ENCODE assay signal across 8 cellular contexts in genomic region chr6:30769088-30769852, GRCh38. TPM values are rescaled to one million over a fixed set of nuclear protein-coding genes. Genes with fewer than 3 reads are reported as not detected.
DNase-seq lines count a peak whose midpoint lies in the region; ATAC-seq and TF ChIP-seq lines count a peak whose summit lies in the region.

No MANE protein-coding gene starts in this region.

- H3K4me2 ChIP-seq in mesenchymal stem cell (ENCODE audit: low read length, poor library complexity, severe bottlenecking), result peak overlapping the region; percentile 6

- peak overlapping the region; percentile 18 for H2AFZ ChIP-seq in mesenchymal stem cell (ENCODE audit: low read depth, low read length)

- H3K18ac ChIP-seq in mesenchymal stem cell (ENCODE audit: low read depth in 1 of 2, low read length in 2 of 2), result peak overlapping the region; percentile 85 to 99

- peak overlapping the region; percentile 50 for H3K4me3 Mint-ChIP-seq in activated CD4-positive, alpha-beta T cell treated with anti-CD3 and anti-CD28 coated beads, Interleukin-2, amount 10 ng/mL, durations not matched to agents 7 days and 5 days

- no peaks in the 10 kb centered on the region for H3K36me3 ChIP-seq in mesenchymal stem cell (ENCODE audit: control insufficient read depth in 1 of 2, insufficient read depth in 2 of 2, low read depth in 1 of 2, low read length in 2 of 2)

- peaks cover 3% of the 10 kb centered on the region for H3K9me3 Mint-ChIP-seq in activated CD4-positive, alpha-beta T cell treated with anti-CD3 and anti-CD28 coated beads, Interleukin-2, amount 10 ng/mL, durations not matched to agents 7 days and 5 days

- no peaks in the 10 kb centered on the region for H3K9me3 ChIP-seq in AG04450 (ENCODE audit: control insufficient read depth, insufficient read depth, low read length)
- no peaks in the 10 kb centered on the region for H3K9me3 ChIP-seq in mesenchymal stem cell (ENCODE audit: control insufficient read depth, low read length)

- H3K4ac ChIP-seq in mesenchymal stem cell (ENCODE audit: low read depth in 1 of 2, low read length in 2 of 2), result peak overlapping the region; percentile 84 to 95

- H3K27ac ChIP-seq in AG04450 (ENCODE audit: low read depth, low read length), result peak overlapping the region; percentile 100
- H3K27ac ChIP-seq in mesenchymal stem cell (ENCODE audit: low read length, poor library complexity, severe bottlenecking), result peak overlapping the region; percentile 100

- H3K4me3 ChIP-seq in AG04450 (ENCODE audit: low read depth, low read length) (peak overlapping the region; percentile 49), mesenchymal stem cell (ENCODE audit: insufficient read depth in 1 of 2, low read depth in 1 of 2, low read length in 2 of 2) (peak overlapping the region in 1 of 2 experiments; percentile 36)
- H3K4me3 ChIP-seq in Jurkat, Clone E6-1 (ENCODE audit: low read length), result peak overlapping the region; percentile 23

- TF ChIP-seq CTCF in AG04450 (IDR thresholded peaks at IDR 0.05; ENCODE audit: low read depth, low read length), result no peak

- H3K27me3 Mint-ChIP-seq in activated CD4-positive, alpha-beta T cell treated with anti-CD3 and anti-CD28 coated beads, Interleukin-2, amount 10 ng/mL, durations not matched to agents 7 days and 5 days, result no peaks in the 10 kb centered on the region

- no peak overlapping the region for H3K23ac ChIP-seq in mesenchymal stem cell (ENCODE audit: low read length in 2 of 2)

- peak overlapping the region; percentile 75 for H2BK15ac ChIP-seq in mesenchymal stem cell (ENCODE audit: low read depth, poor library complexity, severe bottlenecking)

- CTCF ChIA-PET in AG04450 (lab: Charles Lee), result interaction anchor here (0.8 to 1.7 kb wide), 6 partner anchors 17 to 318 kb away, joined by 3 to 7 read pairs (median 4); partner anchors contain the start of gene DHX16
- CTCF ChIA-PET in activated CD4-positive, alpha-beta T cell treated with anti-CD3 and anti-CD28 coated beads, Interleukin-2, amount 10 ng/mL, durations not matched to agents 7 days and 5 days (lab: Charles Lee), result interaction anchor here (0.6 to 2.4 kb wide), 10 partner anchors 10 to 137 kb away, joined by 3 to 10 read pairs (median 4); partner anchors contain the start of genes DHX16 and FLOT1

- DNase-seq in AG04450 (ENCODE audit: low read depth, low spot score) (peak; percentile 86), dermis blood vessel endothelial cell (peak; percentile 96), mesenchymal stem cell (peak; percentile 97), NCI-H1694 (lab: John Stamatoyannopoulos, UW) (no peak)
- DNase-seq in Jurkat, Clone E6-1 (ENCODE audit: low read depth, low spot score), result peak; percentile 83
- peak; percentile 79 for DNase-seq in activated CD4-positive, alpha-beta T cell treated with anti-CD3 and anti-CD28 coated beads, Interleukin-2, amount 10 ng/mL, durations not matched to agents 7 days and 5 days
- peak; percentile 74 to 83 for DNase-seq in stimulated activated CD8-positive, alpha-beta memory T cell treated with anti-CD3 and anti-CD28 coated beads, Interleukin-15, amount 100 ng/mL, for 4 hours (ENCODE audit: low read depth in 2 of 2)

- H2BK12ac ChIP-seq in mesenchymal stem cell (ENCODE audit: low read length in 2 of 2), result peak overlapping the region; percentile 91 to 100

- peak overlapping the region; percentile 76 for H3K27ac Mint-ChIP-seq in activated CD4-positive, alpha-beta T cell treated with anti-CD3 and anti-CD28 coated beads, Interleukin-2, amount 10 ng/mL, durations not matched to agents 7 days and 5 days

- no peak for ATAC-seq in GM18870 (IDR thresholded peaks at IDR 0.05; ENCODE audit: unreplicated experiment)

- peak overlapping the region; percentile 97 for H4K8ac ChIP-seq in mesenchymal stem cell (ENCODE audit: low read length)

- H2BK5ac ChIP-seq in mesenchymal stem cell (ENCODE audit: low read depth, low read length, poor library complexity, severe bottlenecking), result peak overlapping the region; percentile 93

- peaks cover 4% of the 10 kb centered on the region for H3K79me1 ChIP-seq in mesenchymal stem cell (replicated peaks; ENCODE audit: low read length, poor library complexity, severe bottlenecking)

- H3K27me3 ChIP-seq in AG04450 (ENCODE audit: control insufficient read depth, insufficient read depth, low read length) (no peaks in the 10 kb centered on the region), mesenchymal stem cell (ENCODE audit: control insufficient read depth in 1 of 2, insufficient read depth in 1 of 2, low read length in 2 of 2) (no peaks in the 10 kb centered on the region)

- H3K4me1 ChIP-seq in mesenchymal stem cell (ENCODE audit: control insufficient read depth, insufficient read depth, low read depth, low read length), result peaks cover 13% of the 10 kb centered on the region

- WGBS in mesenchymal stem cell, result 1% methylated on average over 12 of the region's 16 CpGs

- peak overlapping the region; percentile 97 for H2AK5ac ChIP-seq in mesenchymal stem cell (ENCODE audit: low read length, severe bottlenecking)

- H2BK120ac ChIP-seq in mesenchymal stem cell (ENCODE audit: low read depth, low read length), result peak overlapping the region; percentile 86

- H3K9ac ChIP-seq in mesenchymal stem cell (ENCODE audit: low read length), result peak overlapping the region; percentile 76

- H3K14ac ChIP-seq in mesenchymal stem cell (ENCODE audit: low read length in 2 of 2), result no peak overlapping the region

- peaks cover 80% of the 10 kb centered on the region for H3K4me1 Mint-ChIP-seq in activated CD4-positive, alpha-beta T cell treated with anti-CD3 and anti-CD28 coated beads, Interleukin-2, amount 10 ng/mL, durations not matched to agents 7 days and 5 days

- POLR2A ChIA-PET in AG04450 (lab: Yijun Ruan, JAX), result interaction anchor here (0.6 to 2.7 kb wide), 12 partner anchors 9 to 154 kb away, joined by 3 to 22 read pairs (median 8); partner anchors contain the start of gene IER3
- POLR2A ChIA-PET in activated CD4-positive, alpha-beta T cell treated with anti-CD3 and anti-CD28 coated beads, Interleukin-2, amount 10 ng/mL, durations not matched to agents 7 days and 5 days (lab: Charles Lee), result interaction anchor here (0.6 kb wide), 2 partner anchors 88 to 193 kb away, joined by 4 to 6 read pairs; no protein-coding TSS in a partner anchor

- H3K36me3 Mint-ChIP-seq in activated CD4-positive, alpha-beta T cell treated with anti-CD3 and anti-CD28 coated beads, Interleukin-2, amount 10 ng/mL, durations not matched to agents 7 days and 5 days (ENCODE audit: low read depth), result peaks cover 3% of the 10 kb centered on the region

- peak overlapping the region; percentile 100 for H4K91ac ChIP-seq in mesenchymal stem cell (ENCODE audit: low read length)

RNA-seq across cellular contexts. Expression of gene IER3, which starts 24.9 kb away (rescaled TPM):
- polyA plus RNA-seq in AG04450 (2011; rRNA removed), result 85.2 and 98.7 TPM in 2 replicates
- polyA minus RNA-seq in AG04450 (2011; rRNA and poly(A)+ RNA removed), result 59.6 and 80.4 TPM in 2 replicates
- 17.7 TPM for polyA plus RNA-seq in Jurkat, Clone E6-1 (2012; ENCODE audit: insufficient read depth, insufficient read length)
- 10 to 100 TPM; 30.5 to 34.9 TPM for total RNA-seq in activated CD4-positive, alpha-beta T cell treated with anti-CD3 and anti-CD28 coated beads, Interleukin-2, amount 10 ng/mL, durations not matched to agents 7 days and 5 days
- 74.4 and 134 TPM in 2 replicates for total RNA-seq in dermis blood vessel endothelial cell
- polyA plus RNA-seq in mesenchymal stem cell (2013, experiment 1 of 2), result 220 TPM
- polyA plus RNA-seq in mesenchymal stem cell (2013, experiment 2 of 2), result 207 TPM

RNA-seq across cellular contexts. Expression of gene FLOT1, which starts 26.8 kb away (rescaled TPM):
- 155 and 156 TPM in 2 replicates for polyA plus RNA-seq in AG04450 (2011; rRNA removed)
- 96.0 and 99.8 TPM in 2 replicates for polyA minus RNA-seq in AG04450 (2011; rRNA and poly(A)+ RNA removed)
- 139 TPM for polyA plus RNA-seq in Jurkat, Clone E6-1 (2012; ENCODE audit: insufficient read depth, insufficient read length)
- 100 to 1,000 TPM; 199 to 213 TPM for total RNA-seq in activated CD4-positive, alpha-beta T cell treated with anti-CD3 and anti-CD28 coated beads, Interleukin-2, amount 10 ng/mL, durations not matched to agents 7 days and 5 days
- total RNA-seq in dermis blood vessel endothelial cell, result 71.5 and 124 TPM in 2 replicates
- polyA plus RNA-seq in mesenchymal stem cell (2013, experiment 1 of 2), result 120 TPM
- 118 TPM for polyA plus RNA-seq in mesenchymal stem cell (2013, experiment 2 of 2)

RNA-seq across cellular contexts. Expression of gene TUBB, which starts 49.1 kb away (rescaled TPM):
- 1,457 and 1,715 TPM in 2 replicates for polyA plus RNA-seq in AG04450 (2011; rRNA removed)
- polyA minus RNA-seq in AG04450 (2011; rRNA and poly(A)+ RNA removed), result 1,694 and 2,026 TPM in 2 replicates
- polyA plus RNA-seq in Jurkat, Clone E6-1 (2012; ENCODE audit: insufficient read depth, insufficient read length), result 2,432 TPM
- 1,000 to 10,000 TPM; 1,494 to 1,661 TPM for total RNA-seq in activated CD4-positive, alpha-beta T cell treated with anti-CD3 and anti-CD28 coated beads, Interleukin-2, amount 10 ng/mL, durations not matched to agents 7 days and 5 days
- total RNA-seq in dermis blood vessel endothelial cell, result 301 and 692 TPM in 2 replicates
- polyA plus RNA-seq in mesenchymal stem cell (2013, experiment 1 of 2), result 839 TPM
- polyA plus RNA-seq in mesenchymal stem cell (2013, experiment 2 of 2), result 819 TPM

RNA-seq across cellular contexts. Expression of gene MDC1, which starts 52.2 kb away (rescaled TPM):
- 4.1 and 6.8 TPM in 2 replicates for polyA plus RNA-seq in AG04450 (2011; rRNA removed)
- polyA minus RNA-seq in AG04450 (2011; rRNA and poly(A)+ RNA removed), result 9.0 and 9.5 TPM in 2 replicates
- polyA plus RNA-seq in Jurkat, Clone E6-1 (2012; ENCODE audit: insufficient read depth, insufficient read length), result 75.5 TPM
- total RNA-seq in activated CD4-positive, alpha-beta T cell treated with anti-CD3 and anti-CD28 coated beads, Interleukin-2, amount 10 ng/mL, durations not matched to agents 7 days and 5 days, result 10 to 100 TPM; 46.8 to 53.2 TPM
- total RNA-seq in dermis blood vessel endothelial cell, result 6.3 and 12.5 TPM in 2 replicates
- polyA plus RNA-seq in mesenchymal stem cell (2013, experiment 1 of 2), result 9.8 TPM
- polyA plus RNA-seq in mesenchymal stem cell (2013, experiment 2 of 2), result 8.6 TPM
